Comparison of ENCODE assay signal across 8 cellular contexts in genomic region chr18:62324917-62325805, GRCh38. TPM values are rescaled to one million over a fixed set of nuclear protein-coding genes. Genes with fewer than 3 reads are reported as not detected.
DNase-seq lines count a peak whose midpoint lies in the region; ATAC-seq and TF ChIP-seq lines count a peak whose summit lies in the region.

TSS of gene TNFRSF11A (plus strand) at chr18:62325310. CDS start at chr18:62325353, 43 bp downstream.

- H3K4me1 ChIP-seq in esophagus muscularis mucosa = peaks cover 22 to 24% (median 23%) of the 10 kb centered on the region in 4 donors
- H3K4me1 ChIP-seq in neuron (ENCODE audit: insufficient read depth, low read length) = peaks cover 4% of the 10 kb centered on the region
- H3K4me1 ChIP-seq in urinary bladder (ENCODE audit: insufficient read depth) = no peaks in the 10 kb centered on the region

- peak in 1 of 3 experiments; percentile 22 for TF ChIP-seq CTCF in esophagus muscularis mucosa (IDR thresholded peaks at IDR 0.05)

- DNase-seq in NCI-H2081 (lab: John Stamatoyannopoulos, UW) = peak; percentile 47 to 54
- no peak for DNase-seq in NCI-H2081 treated with DMSO at 0.1 percent for 48 hours (lab: John Stamatoyannopoulos, UW)
- DNase-seq in NCI-H345 (lab: John Stamatoyannopoulos, UW) = peak; percentile 77
- peak; percentile 48 for DNase-seq in activated T-cell treated with anti-CD3 and anti-CD28 coated beads for 1 hour (ENCODE audit: low read depth)
- no peak for DNase-seq in esophagus muscularis mucosa (ENCODE audit: extremely low spot score)

- TF ChIP-seq POLR2A in esophagus muscularis mucosa (IDR thresholded peaks at IDR 0.05; ENCODE audit: low read depth) = no peak

- H3K27ac ChIP-seq in esophagus muscularis mucosa (replicated peaks in 1 of 4) (no peak within 1 kb of the TSS), urinary bladder (ENCODE audit: low read depth) (no peak within 1 kb of the TSS)

- H3K4me3 ChIP-seq in esophagus muscularis mucosa = peak within 1 kb of the TSS; percentile 47 to 62 (median 50)
- peak within 1 kb of the TSS; percentile 33 for H3K4me3 ChIP-seq in neuron (ENCODE audit: low read length)
- peak within 1 kb of the TSS; percentile 69 for H3K4me3 ChIP-seq in urinary bladder (ENCODE audit: low read depth, low read length)

- peak within 1 kb of the TSS; percentile 30 for H2AFZ ChIP-seq in neuron (ENCODE audit: low read depth, low read length)

- peak; percentile 43 for ATAC-seq in HG02870 (IDR thresholded peaks at IDR 0.05; ENCODE audit: unreplicated experiment)

- intact Hi-C loops in esophagus muscularis mucosa (cut with DNase I) = no loop called here

- H3K36me3 ChIP-seq in esophagus muscularis mucosa (no peaks in the 10 kb centered on the region), neuron (ENCODE audit: insufficient read depth, low read length) (no peaks in the 10 kb centered on the region), urinary bladder (ENCODE audit: insufficient read depth) (no peaks in the 10 kb centered on the region)

- no peaks in the 10 kb centered on the region for H3K9me3 ChIP-seq in esophagus muscularis mucosa
- no peaks in the 10 kb centered on the region for H3K9me3 ChIP-seq in neuron (ENCODE audit: low read length)

- TF ChIP-seq EP300 in esophagus muscularis mucosa (IDR thresholded peaks at IDR 0.05) = no peak

- peaks cover 0 to 62% (median 37%) of the 10 kb centered on the region in 4 donors for H3K27me3 ChIP-seq in esophagus muscularis mucosa
- H3K27me3 ChIP-seq in neuron (ENCODE audit: insufficient read depth, low read length) = peaks cover 83% of the 10 kb centered on the region

- WGBS in esophagus muscularis mucosa = 0% methylated on average over 5 of the region's 99 CpGs
- WGBS in urinary bladder = 1% methylated on average over 97 of the region's 99 CpGs

RNA-seq across cellular contexts. Expression of gene TNFRSF11A, which starts in this region (rescaled TPM):
- 1 to 10 TPM; 1.2 to 3.9 (median 2.0) TPM for total RNA-seq in esophagus muscularis mucosa
- 11.1 TPM for total RNA-seq in urinary bladder
- polyA plus RNA-seq in urinary bladder = 1.6 TPM

Comparison
In these comparisons a context has a peak if more than half of its experiments do, and no peak if none do; other contexts are left out.
1. DNase-seq: peak in NCI-H2081 (2 of 2), NCI-H345 (single experiment) and activated T-cell treated with anti-CD3 and anti-CD28 coated beads for 1 hour (single experiment); none in NCI-H2081 treated with DMSO at 0.1 percent for 48 hours (single experiment) and esophagus muscularis mucosa (single experiment).
2. Peak in every context shown above with its lines, with median percentiles within 50 percentile points of each other: H3K4me3 ChIP-seq.